ENCODE assay signal across 24 cellular contexts in the genomic region with DNA sequence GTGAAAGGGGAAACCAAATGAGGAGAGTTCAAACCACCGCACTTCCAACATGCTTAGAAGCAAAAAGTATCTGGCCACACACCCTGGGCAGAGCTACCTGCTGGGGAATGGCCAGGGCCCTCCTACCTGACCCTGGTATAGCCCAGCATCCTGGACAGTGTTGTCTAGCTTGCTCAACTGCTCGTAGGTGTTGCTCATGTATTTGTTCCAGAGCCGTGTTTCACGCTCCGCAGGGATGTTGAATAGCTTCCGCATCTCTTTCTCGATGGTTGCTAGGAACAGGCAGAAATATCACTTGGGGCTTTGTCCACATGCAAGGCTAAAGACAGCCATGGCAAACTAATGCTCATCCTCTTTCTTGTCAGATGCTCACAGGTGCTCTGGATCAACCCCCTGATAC. TPM values are rescaled to one million over a fixed set of nuclear protein-coding genes. Genes with fewer than 3 reads are reported as not detected.
DNase-seq lines count a peak whose midpoint lies in the region; ATAC-seq, FAIRE-seq and TF ChIP-seq lines count a peak whose summit lies in the region.
"Had no signal": no experiment of that assay in that cellular context is flagged by ENCODE, and none has a peak within 500 bp of the region (broad histone marks: within the 10 kb centered on the region; RNA-seq: fewer than 3 reads in every experiment).

No MANE protein-coding gene starts in this region.

- FAIRE-seq in HTR-8/SVneo (lab: Jason Lieb, UNC): peak; percentile 80
- FAIRE-seq: A549, D721Med, H54 had no signal

- H2BK12ac ChIP-seq in trophoblast cell (ENCODE audit: low read length): no peak overlapping the region

- H2BK120ac ChIP-seq in trophoblast cell (ENCODE audit: insufficient read depth, low read length, poor library complexity): no peak overlapping the region

- H3K4me1 ChIP-seq in trophoblast cell (ENCODE audit: control insufficient read depth in 1 of 2, insufficient read depth in 2 of 2, low read length in 2 of 2): no peaks in the 10 kb centered on the region
- H3K4me1 ChIP-seq: A549, BE2C, HAP-1 had no signal

- no peak overlapping the region for H3K4ac ChIP-seq in trophoblast cell (ENCODE audit: low read depth, low read length)

- H4K8ac ChIP-seq in trophoblast cell (ENCODE audit: low read depth, low read length): no peak overlapping the region

- no peaks in the 10 kb centered on the region for H3K79me1 ChIP-seq in trophoblast cell (ENCODE audit: low read length)

- H4K12ac ChIP-seq in trophoblast cell (ENCODE audit: low read depth, low read length): peak overlapping the region; percentile 44

- DNase-seq in HTR-8/SVneo (ENCODE audit: insufficient read length, low spot score): no peak
- no peak for DNase-seq in trophoblast cell
- no peak for DNase-seq in WERI-Rb-1
- no peak for DNase-seq in superior temporal gyrus (ENCODE audit: extremely low spot score)
- DNase-seq in type B pancreatic cell (ENCODE audit: extremely low spot score, unreplicated experiment): no peak
- DNase-seq: 8988T; ACHN; AML-193; BE2C; CD4-positive, alpha-beta T cell; CD8-positive, alpha-beta memory T cell; DMS 273 treated with DMSO at 0.1 percent for 48 hours; DMS79; EL; GF-D8; GOT3; HFFc6 had no signal

- H3K27ac ChIP-seq in trophoblast cell (ENCODE audit: low read depth, low read length): no peak overlapping the region
- H3K27ac ChIP-seq in WERI-Rb-1: no peak overlapping the region
- H3K27ac ChIP-seq: A549; BLaER1 treated with 17β-estradiol and CSF1 and Interleukin-3, amounts not matched to agents 10 nM and 100 nM had no signal

- H2AFZ ChIP-seq in trophoblast cell (ENCODE audit: insufficient read depth, low read length, poor library complexity): no peak overlapping the region

- H3K9ac ChIP-seq in trophoblast cell (ENCODE audit: low read length): no peak overlapping the region

- H3K4me2 ChIP-seq in trophoblast cell (ENCODE audit: low read length): no peak overlapping the region
- H3K4me2 ChIP-seq: A549; BLaER1 treated with 17β-estradiol and CSF1 and Interleukin-3, amounts not matched to agents 10 nM and 100 nM had no signal

- H4K91ac ChIP-seq in trophoblast cell (ENCODE audit: low read depth, low read length): no peak overlapping the region

- no peak overlapping the region for H3K18ac ChIP-seq in trophoblast cell (ENCODE audit: low read length)

- no peak overlapping the region for H3K14ac ChIP-seq in trophoblast cell (ENCODE audit: low read length)

- H3K27me3 Mint-ChIP-seq in type B pancreatic cell: no peaks in the 10 kb centered on the region
- H3K27me3 Mint-ChIP-seq: CD4-positive, alpha-beta T cell had no signal

- WGBS in trophoblast cell (ENCODE audit: extremely low coverage, insufficient coverage, insufficient read length): no CpG with 5 or more reads among the region's 7 CpGs

- no peak overlapping the region for H3K4me3 Mint-ChIP-seq in type B pancreatic cell
- H3K4me3 Mint-ChIP-seq: CD14-positive monocyte; CD4-positive, alpha-beta T cell; CD8-positive, alpha-beta memory T cell; HFFc6 had no signal

- no peaks in the 10 kb centered on the region for H3K79me2 ChIP-seq in trophoblast cell (ENCODE audit: control insufficient read depth, insufficient read depth, low read length, poor library complexity)

- H3K4me1 Mint-ChIP-seq in type B pancreatic cell (ENCODE audit: unreplicated experiment): no peaks in the 10 kb centered on the region

- TF ChIP-seq CTCF in WERI-Rb-1 (IDR thresholded peaks at IDR 0.05; ENCODE audit: low read depth, low read length): no peak
- TF ChIP-seq CTCF in type B pancreatic cell (conservative IDR thresholded peaks at IDR 0.05): no peak

- peak; percentile 25 for ATAC-seq in esophagus mucosa
- ATAC-seq: A549 had no signal

- no peak overlapping the region for H3K23ac ChIP-seq in trophoblast cell (ENCODE audit: low read length)

- no peaks in the 10 kb centered on the region for H3K27me3 ChIP-seq in trophoblast cell (ENCODE audit: insufficient read depth, low read length)
- H3K27me3 ChIP-seq in WERI-Rb-1 (ENCODE audit: insufficient read depth, low read depth, severe bottlenecking): no peaks in the 10 kb centered on the region
- H3K27me3 ChIP-seq: BE2C; BLaER1 treated with 17β-estradiol and CSF1 and Interleukin-3, amounts not matched to agents 10 nM and 100 nM had no signal

- H3K36me3 Mint-ChIP-seq in type B pancreatic cell: peaks cover 28% of the 10 kb centered on the region

- H3K27ac Mint-ChIP-seq in type B pancreatic cell: no peak overlapping the region
- H3K27ac Mint-ChIP-seq: CD4-positive, alpha-beta T cell; HFFc6 had no signal

- H3K36me3 ChIP-seq in trophoblast cell (ENCODE audit: control insufficient read depth in 1 of 2, insufficient read depth in 2 of 2, low read length in 2 of 2) (peaks cover 41 to 61% of the 10 kb centered on the region in 2 experiments), WERI-Rb-1 (peaks cover 73% of the 10 kb centered on the region)

- H3K4me3 ChIP-seq in trophoblast cell (ENCODE audit: low read depth, low read length): no peak overlapping the region
- no peak overlapping the region for H3K4me3 ChIP-seq in WERI-Rb-1 (ENCODE audit: low read depth, low read length)
- H3K4me3 ChIP-seq: A549; BLaER1 treated with 17β-estradiol and CSF1 and Interleukin-3, amounts not matched to agents 10 nM and 100 nM; HAP-1 had no signal

- H3K9me3 ChIP-seq in trophoblast cell (ENCODE audit: insufficient read depth, low read depth, low read length): no peaks in the 10 kb centered on the region
- H3K9me3 ChIP-seq in WERI-Rb-1 (ENCODE audit: severe bottlenecking): no peaks in the 10 kb centered on the region
- H3K9me3 ChIP-seq: A549; BE2C; BLaER1 treated with 17β-estradiol and CSF1 and Interleukin-3, amounts not matched to agents 10 nM and 100 nM; HAP-1 had no signal

- H2AK5ac ChIP-seq in trophoblast cell (ENCODE audit: low read length): no peak overlapping the region

- H2BK5ac ChIP-seq in trophoblast cell (ENCODE audit: low read depth, low read length, poor library complexity): no peak overlapping the region

- no peaks in the 10 kb centered on the region for H3K9me3 Mint-ChIP-seq in type B pancreatic cell
- H3K9me3 Mint-ChIP-seq: CD14-positive monocyte; CD4-positive, alpha-beta T cell; CD8-positive, alpha-beta memory T cell; HFFc6 had no signal

RNA-seq across cellular contexts. Expression of a gene that starts 15.1 kb away (rescaled TPM):
- total RNA-seq in esophagus mucosa (38.7 TPM), type B pancreatic cell (ENCODE audit: low replicate concordance) (48.1 and 48.8 TPM in 2 replicates)
- 19.2 and 19.3 TPM in 2 replicates for polyA plus RNA-seq in trophoblast cell (2013)

RNA-seq across cellular contexts. Expression of a gene that starts 33.4 kb away (rescaled TPM):
- total RNA-seq in esophagus mucosa: 296 TPM
- 163 and 164 TPM in 2 replicates for polyA plus RNA-seq in trophoblast cell (2013)
- 114 and 132 TPM in 2 replicates for total RNA-seq in type B pancreatic cell (ENCODE audit: low replicate concordance)

RNA-seq across cellular contexts. Expression of a gene that starts 47.7 kb away (rescaled TPM):
- total RNA-seq in esophagus mucosa (4.5 TPM), type B pancreatic cell (ENCODE audit: low replicate concordance) (5.6 and 10.7 TPM in 2 replicates)
- polyA plus RNA-seq in trophoblast cell (2013): 3.2 and 3.4 TPM in 2 replicates
